ENCODE assay signal across 24 cellular contexts in genomic region chr7:36199329-36199728, GRCh38. TPM values are rescaled to one million over a fixed set of nuclear protein-coding genes. Genes with fewer than 3 reads are reported as not detected.
DNase-seq lines count a peak whose midpoint lies in the region; ATAC-seq and TF ChIP-seq lines count a peak whose summit lies in the region.
"Had no signal": no experiment of that assay in that cellular context is flagged by ENCODE, and none has a peak within 500 bp of the region (broad histone marks: within the 10 kb centered on the region; RNA-seq: fewer than 3 reads in every experiment).

No MANE protein-coding gene starts in this region.

- no peaks in the 10 kb centered on the region for H3K36me3 Mint-ChIP-seq in CD4-positive, alpha-beta memory T cell
- peaks cover 18% of the 10 kb centered on the region for H3K36me3 Mint-ChIP-seq in endodermal cell (ENCODE audit: low read depth)

- BruUV-seq in OCI-LY7 (replicated peaks; lab: Mats Ljungman, UMichigan): no TSS peak

- H3K4me3 ChIP-seq in CD4-positive, alpha-beta memory T cell (ENCODE audit: low read length in 2 of 2): no peak overlapping the region
- H3K4me3 ChIP-seq in endodermal cell (ENCODE audit: low read length) (no peak overlapping the region), gastrocnemius medialis (no peak overlapping the region), OCI-LY7 (ENCODE audit: low read depth, low read length, poor library complexity, severe bottlenecking) (no peak overlapping the region)
- H3K4me3 ChIP-seq: BLaER1 treated with 17β-estradiol and CSF1 and Interleukin-3, amounts not matched to agents 10 nM and 100 nM; PC-9; SJCRH30 had no signal

- H3K9ac ChIP-seq in endodermal cell (ENCODE audit: extremely low read depth, low read length, poor library complexity, severe bottlenecking): no peak overlapping the region
- H3K9ac ChIP-seq: BLaER1 treated with 17β-estradiol and CSF1 and Interleukin-3, amounts not matched to agents 10 nM and 100 nM had no signal

- H3K27ac Mint-ChIP-seq in CD4-positive, alpha-beta memory T cell: peak overlapping the region in 4 of 7 donors; percentile 7 to 62 (median 41)
- H3K27ac Mint-ChIP-seq in endodermal cell: no peak overlapping the region

- POLR2A ChIA-PET in CD4-positive, alpha-beta memory T cell (lab: Charles Lee; ENCODE audit: partially characterized antibody): interaction anchor here (1.6 kb wide), 1 partner anchor 88 kb away, joined by 4 read pairs; no protein-coding TSS in a partner anchor
- POLR2A ChIA-PET in OCI-LY7 (lab: Charles Lee): interaction anchor here (2.1 kb wide), 1 partner anchor 10 kb away, joined by 5 read pairs; no protein-coding TSS in a partner anchor

- no peaks in the 10 kb centered on the region for H3K9me3 Mint-ChIP-seq in CD4-positive, alpha-beta memory T cell
- peaks cover 12% of the 10 kb centered on the region for H3K9me3 Mint-ChIP-seq in endodermal cell
- H3K9me3 Mint-ChIP-seq: CD4-positive, alpha-beta T cell had no signal

- intact Hi-C loops in CD4-positive, alpha-beta memory T cell (cut with micrococcal nuclease): no loop called here
- intact Hi-C loops in gastrocnemius medialis (cut with DNase I; ENCODE audit: low total_unique reads): no loop called here
- intact Hi-C loops in OCI-LY7 (cut with micrococcal nuclease; ENCODE audit: unreplicated experiment): no loop called here

- H3K9me3 ChIP-seq in CD4-positive, alpha-beta memory T cell (ENCODE audit: control insufficient read depth in 1 of 2, low read length in 2 of 2): no peaks in the 10 kb centered on the region
- H3K9me3 ChIP-seq in KOPT-K1 (ENCODE audit: insufficient read depth, low read length, poor library complexity, severe bottlenecking) (no peaks in the 10 kb centered on the region), endodermal cell (ENCODE audit: control insufficient read depth, low read length) (peaks cover 12% of the 10 kb centered on the region), gastrocnemius medialis (no peaks in the 10 kb centered on the region), OCI-LY7 (ENCODE audit: low read length) (no peaks in the 10 kb centered on the region)
- H3K9me3 ChIP-seq: SJCRH30 had no signal

- H4K20me1 ChIP-seq in OCI-LY7 (ENCODE audit: insufficient read depth, low read length): no peaks in the 10 kb centered on the region

- H3K79me2 ChIP-seq in OCI-LY7 (ENCODE audit: insufficient read depth, low read depth, low read length): no peaks in the 10 kb centered on the region

- CTCF ChIA-PET in CD4-positive, alpha-beta memory T cell (lab: Charles Lee; ENCODE audit: partially characterized antibody): interaction anchor here (1.0 to 1.5 kb wide), 3 partner anchors 10 to 179 kb away, joined by 3 read pairs; no protein-coding TSS in a partner anchor
- CTCF ChIA-PET in OCI-LY7 (lab: Charles Lee; ENCODE audit: unreplicated experiment): no interaction called here

- TF ChIP-seq CTCF in endodermal cell (conservative IDR thresholded peaks at IDR 0.05): no peak
- no peak for TF ChIP-seq CTCF in gastrocnemius medialis (IDR thresholded peaks at IDR 0.05 in 4 of 5, conservative IDR thresholded peaks at IDR 0.05 in 1 of 5)
- no peak for TF ChIP-seq CTCF in OCI-LY7 (conservative IDR thresholded peaks at IDR 0.05; ENCODE audit: low read length)

- H3K4me2 ChIP-seq in OCI-LY7 (ENCODE audit: low read length): no peak overlapping the region
- H3K4me2 ChIP-seq: PC-9 had no signal

- 89 to 100% methylated on average over 1 of the region's 1 CpG for WGBS in endodermal cell (ENCODE audit: insufficient coverage in 1 of 2, insufficient read length in 1 of 2), 2 experiments

- no peaks in the 10 kb centered on the region for H3K36me3 ChIP-seq in CD4-positive, alpha-beta memory T cell (ENCODE audit: insufficient read depth, low read length)
- no peaks in the 10 kb centered on the region for H3K36me3 ChIP-seq in KOPT-K1 (ENCODE audit: insufficient read depth, low read length)
- H3K36me3 ChIP-seq in endodermal cell (ENCODE audit: control insufficient read depth, insufficient read depth, low read length): peaks cover 7% of the 10 kb centered on the region
- H3K36me3 ChIP-seq in gastrocnemius medialis: no peaks in the 10 kb centered on the region
- no peaks in the 10 kb centered on the region for H3K36me3 ChIP-seq in OCI-LY7 (ENCODE audit: insufficient read depth, low read length)
- H3K36me3 ChIP-seq: SJCRH30 had no signal

- H2AFZ ChIP-seq in OCI-LY7 (ENCODE audit: low read length): no peak overlapping the region
- H2AFZ ChIP-seq: PC-9 had no signal

- no peak for TF ChIP-seq POLR2A in gastrocnemius medialis (IDR thresholded peaks at IDR 0.05)

- H3K9me2 ChIP-seq in OCI-LY7 (ENCODE audit: insufficient read depth, low read length): no peaks in the 10 kb centered on the region

- DNase-seq in CD4-positive, alpha-beta memory T cell: no peak
- DNase-seq in endodermal cell (peak; percentile 17), gastrocnemius medialis (no peak), OCI-LY7 (ENCODE audit: low spot score) (no peak), SW 1271 (lab: John Stamatoyannopoulos, UW) (no peak)
- DNase-seq: AML-193; CD4-positive, alpha-beta T cell; DMS 273 treated with DMSO at 0.1 percent for 48 hours; DMS79 treated with DMSO at 0.1 percent for 48 hours; NCI-H1105 treated with DMSO at 0.1 percent for 48 hours; NCI-H146; NCI-H1930; NCI-H446 treated with DMSO at 0.1 percent for 48 hours; NCI-H526; NCI-H82; NK-92 treated with Interleukin-12 subunit alpha and Interleukin-12 subunit beta, amount 100 ng/mL, for 24 hours; PC-9; SJCRH30 had no signal

- no peak overlapping the region for H3K4me3 Mint-ChIP-seq in CD4-positive, alpha-beta memory T cell
- H3K4me3 Mint-ChIP-seq in endodermal cell: no peak overlapping the region
- H3K4me3 Mint-ChIP-seq: CD4-positive, alpha-beta T cell had no signal

- in situ Hi-C loops in gastrocnemius medialis (cut with MboI; ENCODE audit: low sequenced_read_pairs in 4 of 4): no loop called here

- peaks cover 37% of the 10 kb centered on the region for H3K4me1 ChIP-seq in CD4-positive, alpha-beta memory T cell (ENCODE audit: insufficient read depth, low read length)
- peaks cover 6% of the 10 kb centered on the region for H3K4me1 ChIP-seq in endodermal cell (ENCODE audit: control insufficient read depth, insufficient read depth, low read length)
- H3K4me1 ChIP-seq in gastrocnemius medialis: peaks cover 49 to 51% of the 10 kb centered on the region in 2 donors
- H3K4me1 ChIP-seq in OCI-LY7 (ENCODE audit: insufficient read depth, low read length, poor library complexity, severe bottlenecking): peaks cover 2% of the 10 kb centered on the region
- H3K4me1 ChIP-seq: SJCRH30 had no signal

- no peaks in the 10 kb centered on the region for H3K27me3 ChIP-seq in CD4-positive, alpha-beta memory T cell (ENCODE audit: insufficient read depth, low read length)
- H3K27me3 ChIP-seq in endodermal cell (ENCODE audit: control insufficient read depth, insufficient read depth, low read length, poor library complexity, severe bottlenecking) (no peaks in the 10 kb centered on the region), gastrocnemius medialis (no peaks in the 10 kb centered on the region)
- H3K27me3 ChIP-seq: BLaER1 treated with 17β-estradiol and CSF1 and Interleukin-3, amounts not matched to agents 10 nM and 100 nM had no signal

- H3K27ac ChIP-seq in CD4-positive, alpha-beta memory T cell (ENCODE audit: low read depth, low read length): no peak overlapping the region
- H3K27ac ChIP-seq in KOPT-K1 (ENCODE audit: low read depth, low read length, poor library complexity, severe bottlenecking): peak overlapping the region; percentile 54
- no peak overlapping the region for H3K27ac ChIP-seq in endodermal cell (ENCODE audit: low read depth, low read length)
- H3K27ac ChIP-seq in gastrocnemius medialis: peak overlapping the region in 3 of 4 donors; percentile 34 to 60 (median 48)
- H3K27ac ChIP-seq in OCI-LY7 (ENCODE audit: low read depth, low read length, poor library complexity, severe bottlenecking): no peak overlapping the region
- H3K27ac ChIP-seq: HL-60, PC-9, SJCRH30 had no signal

- H3K4me1 Mint-ChIP-seq in CD4-positive, alpha-beta memory T cell: peaks cover 21 to 46% (median 37%) of the 10 kb centered on the region in 4 donors
- peaks cover 20% of the 10 kb centered on the region for H3K4me1 Mint-ChIP-seq in endodermal cell

- ATAC-seq in gastrocnemius medialis (peak in 1 of 2 donors; percentile 24), HG02885 (IDR thresholded peaks at IDR 0.05; ENCODE audit: poor library complexity, unreplicated experiment) (no peak)
- ATAC-seq: HCT116, SK-N-SH treated with all-trans-retinoic acid at 6 μM for 48 hours had no signal

- no peaks in the 10 kb centered on the region for H3K27me3 Mint-ChIP-seq in CD4-positive, alpha-beta memory T cell
- H3K27me3 Mint-ChIP-seq in endodermal cell (ENCODE audit: insufficient read depth): no peaks in the 10 kb centered on the region
- H3K27me3 Mint-ChIP-seq: CD4-positive, alpha-beta T cell had no signal

RNA-seq across cellular contexts. Expression of gene EEPD1, which starts 46.3 kb away (rescaled TPM):
- 1 to 10 TPM; 6.3 to 8.0 TPM for total RNA-seq in CD4-positive, alpha-beta memory T cell
- 10 to 100 TPM; 42.5 to 63.0 TPM for polyA plus RNA-seq in CD4-positive, alpha-beta memory T cell
- total RNA-seq in endodermal cell: 10 to 100 TPM in 1 of 2 donors, 1 to 10 TPM in 1; 9.7 to 11.4 TPM
- 5.7 TPM for polyA plus RNA-seq in endodermal cell (2013, experiment 1 of 2)
- 6.1 TPM for polyA plus RNA-seq in endodermal cell (2013, experiment 2 of 2)
- 10 to 100 TPM; 41.0 to 68.5 (median 61.3) TPM for total RNA-seq in gastrocnemius medialis
- total RNA-seq in OCI-LY7 (2014; rRNA removed; shearing (Covaris generic)): 1.7 and 5.1 TPM in 2 replicates
- total RNA-seq in OCI-LY7 (2022): 6.1 and 8.1 TPM in 2 replicates

Comparison
In these comparisons a context has a peak if more than half of its experiments do, and no peak if none do; other contexts are left out.
1. H3K27ac ChIP-seq: peak in KOPT-K1 (single experiment) and gastrocnemius medialis (3 of 4); none in CD4-positive, alpha-beta memory T cell (single experiment), endodermal cell (single experiment) and OCI-LY7 (single experiment).